Comparison of ENCODE assay signal across 7 cellular contexts in the genomic region with DNA sequence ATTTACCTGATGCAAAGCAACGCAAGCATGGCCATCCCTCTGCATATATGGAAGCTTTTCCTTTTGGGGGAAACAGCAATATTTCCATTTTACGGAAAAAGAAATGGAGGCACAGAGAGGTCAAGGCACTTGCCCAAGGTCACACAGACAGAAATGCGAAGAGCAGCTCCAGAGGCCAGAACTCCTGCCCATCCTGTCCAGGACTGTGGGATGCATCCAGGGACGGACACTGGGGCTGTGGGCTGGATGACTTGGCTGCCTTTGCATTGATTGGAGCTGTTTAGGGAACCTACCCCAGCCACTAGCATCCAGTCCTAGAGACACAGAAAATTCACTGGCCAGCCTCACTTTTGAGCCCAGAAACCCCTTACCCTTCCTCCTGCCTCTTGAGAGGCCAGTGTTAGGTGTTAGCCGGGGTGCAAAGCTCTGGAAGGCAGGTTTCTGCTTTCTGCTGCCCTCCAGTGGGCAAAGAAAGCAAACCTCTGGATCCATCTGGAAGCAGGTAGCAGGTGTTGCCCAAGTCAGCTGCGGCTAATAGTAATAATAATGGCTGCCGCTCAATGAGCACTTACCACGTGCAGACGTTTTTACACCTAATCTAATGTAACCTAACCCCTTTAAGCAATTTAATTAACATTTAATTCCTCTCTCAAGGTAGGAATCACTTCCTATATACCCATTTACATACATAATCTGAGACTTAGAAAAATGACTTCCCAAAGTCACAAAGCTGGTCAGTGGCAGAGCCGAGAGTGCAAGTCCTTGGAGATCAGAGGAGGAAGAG. TPM values are rescaled to one million over a fixed set of nuclear protein-coding genes. Genes with fewer than 3 reads are reported as not detected.
A peak's percentile ranks its signal among the peaks of the same experiment; 100 is the strongest.
DNase-seq lines count a peak whose midpoint lies in the region; ATAC-seq, FAIRE-seq and TF ChIP-seq lines count a peak whose summit lies in the region.

No MANE protein-coding gene starts in this region.

- ATAC-seq in GM21717 (IDR thresholded peaks at IDR 0.05; ENCODE audit: unreplicated experiment), result no peak

- no peaks in the 10 kb centered on the region for H3K36me3 ChIP-seq in SK-N-SH (replicated peaks in 1 of 2; ENCODE audit: control insufficient read depth in 1 of 2, insufficient read depth in 2 of 2, low read length in 1 of 2)
- no peaks in the 10 kb centered on the region for H3K36me3 ChIP-seq in adipocyte (ENCODE audit: control insufficient read depth, insufficient read depth, low read length, severe bottlenecking)

- H3K79me2 ChIP-seq in SK-N-SH (ENCODE audit: insufficient read depth), result no peaks in the 10 kb centered on the region

- no peaks in the 10 kb centered on the region for H3F3A ChIP-seq in SK-N-SH (replicated peaks; ENCODE audit: insufficient read depth)

- no peaks in the 10 kb centered on the region for H3K9me3 ChIP-seq in SK-N-SH
- H3K9me3 ChIP-seq in adipocyte (ENCODE audit: control insufficient read depth, low read length), result no peaks in the 10 kb centered on the region

- H3K4me1 ChIP-seq in SK-N-SH (ENCODE audit: control insufficient read depth in 1 of 2, insufficient read depth in 2 of 2, low read depth in 1 of 2, low read length in 1 of 2) (peaks cover 0 to 10% of the 10 kb centered on the region in 2 experiments; a peak in 1 of 4 replicates), adipocyte (ENCODE audit: control insufficient read depth, insufficient read depth, low read length) (peaks cover 20% of the 10 kb centered on the region)

- peak; percentile 84 for FAIRE-seq in GM12891 (lab: Jason Lieb, UNC)

- H3K4me3 ChIP-seq in SK-N-SH (ENCODE audit: low read depth in 2 of 2, low read length in 1 of 2) (no peak overlapping the region; a peak in 1 of 4 replicates), adipocyte (ENCODE audit: low read length) (no peak overlapping the region)

- peak; percentile 74 for DNase-seq in GM12891 (ENCODE audit: insufficient read length, low spot score)
- DNase-seq in Kasumi-1 (lab: John Stamatoyannopoulos, UW), result peak; percentile 10 to 12
- DNase-seq in SK-N-SH, result peak; percentile 75
- DNase-seq in adipocyte (ENCODE audit: low read depth), result peak; percentile 69
- DNase-seq in islet precursor cell, result peak; percentile 85
- DNase-seq in stimulated activated CD8-positive, alpha-beta memory T cell treated with anti-CD3 and anti-CD28 coated beads, Interleukin-12 subunit alpha, Interleukin-12 subunit beta, amount 100 ng/mL, for 24 hours (ENCODE audit: extremely low read depth), result peak; percentile 7

- no peaks in the 10 kb centered on the region for H3K9me2 ChIP-seq in SK-N-SH

- H4K20me1 ChIP-seq in SK-N-SH (ENCODE audit: insufficient read depth), result no peaks in the 10 kb centered on the region

- CTCF ChIA-PET in SK-N-SH (lab: Yijun Ruan, JAX), result interaction anchor here (0.6 to 7.0 kb wide), 62 partner anchors 9 to 469 kb away, joined by 3 to 183 read pairs (median 4); a partner anchor contains a TSS

- H3K4me2 ChIP-seq in SK-N-SH, result no peak overlapping the region

- 26% methylated on average over 9 of the region's 10 CpGs for WGBS in SK-N-SH (ENCODE audit: low lambda C conversion rate)

- TF ChIP-seq EP300 in SK-N-SH (IDR thresholded peaks at IDR 0.05; ENCODE audit: borderline replicate concordance in 1 of 2, low read depth in 1 of 2, low read length in 1 of 2), result no peak

- H3K9ac ChIP-seq in SK-N-SH (no peak overlapping the region), adipocyte (ENCODE audit: low read length) (no peak overlapping the region)

- no peak for TF ChIP-seq POLR2A in GM12891 (IDR thresholded peaks at IDR 0.05; ENCODE audit: low read depth, low read length)

- peak; percentile 77 for TF ChIP-seq CTCF in SK-N-SH (IDR thresholded peaks at IDR 0.05)

- POLR2A ChIA-PET in SK-N-SH (lab: Yijun Ruan, JAX), result interaction anchor here (0.6 to 1.6 kb wide), 2 partner anchors 31 to 32 kb away, joined by 3 to 4 read pairs; a partner anchor contains a TSS

- TF ChIP-seq RAD21 in SK-N-SH (IDR thresholded peaks at IDR 0.05; ENCODE audit: low read length), result peak; percentile 70

- H2AFZ ChIP-seq in SK-N-SH (ENCODE audit: low read depth), result no peak overlapping the region

- H3K27ac ChIP-seq in SK-N-SH (ENCODE audit: low read depth in 2 of 2, low read length in 1 of 2), result no peak overlapping the region

- H3K27me3 ChIP-seq in SK-N-SH (ENCODE audit: insufficient read depth) (no peaks in the 10 kb centered on the region), adipocyte (replicated peaks; ENCODE audit: control insufficient read depth, insufficient read depth, low read length) (no peaks in the 10 kb centered on the region)

TF ChIP-seq in GM12891, 5 proteins besides CTCF, POLR2A, EP300 and RAD21:
- no peak for TF ChIP-seq SPI1 (IDR thresholded peaks at IDR 0.05; ENCODE audit: low read depth, low read length)
- no peak for TF ChIP-seq PAX5 (IDR thresholded peaks at IDR 0.05; ENCODE audit: insufficient read depth, low read length, severe bottlenecking)
- TF ChIP-seq POLR2AphosphoS5 (IDR thresholded peaks at IDR 0.05; ENCODE audit: low read depth, low read length), result no peak

TF ChIP-seq in SK-N-SH, 30 proteins besides CTCF, POLR2A, EP300 and RAD21:
- TF ChIP-seq YY1 (IDR thresholded peaks at IDR 0.05; ENCODE audit: low read depth) (no peak), TEAD4 (IDR thresholded peaks at IDR 0.05; ENCODE audit: borderline replicate concordance, insufficient read depth) (no peak), RCOR1 (IDR thresholded peaks at IDR 0.05; ENCODE audit: low read length) (no peak), TCF12 (IDR thresholded peaks at IDR 0.05) (no peak), SMC3 (IDR thresholded peaks at IDR 0.05; ENCODE audit: low read depth, low read length) (peak; percentile 66), MEF2A (IDR thresholded peaks at IDR 0.05; ENCODE audit: borderline replicate concordance, low read depth) (no peak), ELF1 (IDR thresholded peaks at IDR 0.05) (peak; percentile 58), NRF1 (IDR thresholded peaks at IDR 0.05; ENCODE audit: low read depth, low read length) (no peak)
- TF ChIP-seq, protein P1, sequence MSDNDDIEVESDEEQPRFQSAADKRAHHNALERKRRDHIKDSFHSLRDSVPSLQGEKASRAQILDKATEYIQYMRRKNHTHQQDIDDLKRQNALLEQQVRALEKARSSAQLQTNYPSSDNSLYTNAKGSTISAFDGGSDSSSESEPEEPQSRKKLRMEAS (IDR thresholded peaks at IDR 0.05; ENCODE audit: low read depth), result no peak
- TF ChIP-seq, protein P2, sequence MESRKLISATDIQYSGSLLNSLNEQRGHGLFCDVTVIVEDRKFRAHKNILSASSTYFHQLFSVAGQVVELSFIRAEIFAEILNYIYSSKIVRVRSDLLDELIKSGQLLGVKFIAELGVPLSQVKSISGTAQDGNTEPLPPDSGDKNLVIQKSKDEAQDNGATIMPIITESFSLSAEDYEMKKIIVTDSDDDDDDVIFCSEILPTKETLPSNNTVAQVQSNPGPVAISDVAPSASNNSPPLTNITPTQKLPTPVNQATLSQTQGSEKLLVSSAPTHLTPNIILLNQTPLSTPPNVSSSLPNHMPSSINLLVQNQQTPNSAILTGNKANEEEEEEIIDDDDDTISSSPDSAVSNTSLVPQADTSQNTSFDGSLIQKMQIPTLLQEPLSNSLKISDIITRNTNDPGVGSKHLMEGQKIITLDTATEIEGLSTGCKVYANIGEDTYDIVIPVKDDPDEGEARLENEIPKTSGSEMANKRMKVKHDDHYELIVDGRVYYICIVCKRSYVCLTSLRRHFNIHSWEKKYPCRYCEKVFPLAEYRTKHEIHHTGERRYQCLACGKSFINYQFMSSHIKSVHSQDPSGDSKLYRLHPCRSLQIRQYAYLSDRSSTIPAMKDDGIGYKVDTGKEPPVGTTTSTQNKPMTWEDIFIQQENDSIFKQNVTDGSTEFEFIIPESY (IDR thresholded peaks at IDR 0.05; ENCODE audit: borderline replicate concordance, low read depth), result no peak

RNA-seq across cellular contexts. Expression of a gene that starts 31.7 kb away (rescaled TPM):
- not detected for polyA plus RNA-seq in GM12891 (2012; ENCODE audit: low read depth, missing spikeins)
- 0.05 TPM in 2 replicates for polyA plus RNA-seq in SK-N-SH (2012; rRNA removed)
- 0.08 and 0.17 TPM in 2 replicates for polyA plus RNA-seq in SK-N-SH (2012; cell fraction: cytosol; rRNA removed)
- 0.20 and 0.25 TPM in 2 replicates for polyA plus RNA-seq in SK-N-SH (2012; cell fraction: nucleus; rRNA removed)

RNA-seq across cellular contexts. Expression of a gene that starts 32.0 kb away (rescaled TPM):
- 112 TPM for polyA plus RNA-seq in GM12891 (2012; ENCODE audit: low read depth, missing spikeins)
- 25.7 and 28.3 TPM in 2 replicates for polyA plus RNA-seq in SK-N-SH (2012; rRNA removed)
- polyA plus RNA-seq in SK-N-SH (2012; cell fraction: cytosol; rRNA removed), result 14.9 and 20.7 TPM in 2 replicates
- polyA plus RNA-seq in SK-N-SH (2012; cell fraction: nucleus; rRNA removed), result 50.4 and 63.8 TPM in 2 replicates

Comparison
In these comparisons a context has a peak if more than half of its experiments do, and no peak if none do; other contexts are left out.
1. DNase-seq: peak in every context shown above with its lines; median percentile 85 in islet precursor cell; 75 in SK-N-SH; 74 in GM12891; 69 in adipocyte; 11 in Kasumi-1; 7 in stimulated activated CD8-positive, alpha-beta memory T cell treated with anti-CD3 and anti-CD28 coated beads, Interleukin-12 subunit alpha, Interleukin-12 subunit beta, amount 100 ng/mL, for 24 hours.